ENCODE assay signal across 18 cellular contexts in the genomic region with DNA sequence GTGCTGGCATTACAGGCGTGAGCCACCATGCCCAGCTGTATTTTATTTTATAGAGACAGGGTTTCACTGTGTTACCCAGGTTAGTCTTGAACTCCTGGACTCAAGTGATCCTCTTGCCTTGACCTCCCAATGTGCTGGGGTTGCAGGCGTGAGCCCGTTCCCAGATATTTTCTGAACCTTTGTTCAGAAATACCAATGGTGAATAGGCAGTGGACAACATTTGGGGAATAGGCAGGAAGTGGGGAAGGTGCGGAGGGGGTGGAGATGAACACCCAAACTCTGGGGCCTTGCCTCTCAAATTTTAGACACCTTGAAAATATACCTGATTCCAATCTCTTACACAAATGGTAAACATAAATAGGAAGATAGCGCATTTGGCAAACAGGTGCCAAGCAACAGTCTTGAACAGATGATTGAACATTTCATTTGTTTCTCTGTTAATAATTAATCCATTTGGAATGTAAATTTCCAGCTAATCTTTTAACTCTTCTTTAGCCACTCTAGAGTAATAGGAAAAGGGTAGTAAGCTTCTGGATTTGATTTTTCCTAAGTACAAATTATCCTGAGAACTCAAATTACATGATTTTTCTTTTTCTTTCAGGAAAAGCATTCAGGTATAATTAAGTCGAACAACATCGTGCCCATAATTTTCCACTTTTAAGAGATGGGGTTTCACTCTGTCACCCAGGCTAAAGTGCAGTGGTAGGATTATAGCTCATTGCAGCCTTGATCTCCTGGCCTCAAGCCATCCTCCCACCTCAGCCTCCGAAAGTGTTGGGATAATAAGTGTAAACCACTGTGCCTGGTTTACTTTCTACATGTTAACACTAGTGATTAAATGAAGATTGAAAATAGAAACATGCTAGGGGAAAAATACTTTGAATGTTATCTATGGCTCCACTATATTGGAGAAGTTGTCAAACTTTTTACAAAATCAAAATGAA. TPM values are rescaled to one million over a fixed set of nuclear protein-coding genes. Genes with fewer than 3 reads are reported as not detected.
DNase-seq lines count a peak whose midpoint lies in the region; ATAC-seq, FAIRE-seq and TF ChIP-seq lines count a peak whose summit lies in the region.
"Had no signal": no experiment of that assay in that cellular context is flagged by ENCODE, and none has a peak within 500 bp of the region (broad histone marks: within the 10 kb centered on the region; RNA-seq: fewer than 3 reads in every experiment).

No MANE protein-coding gene starts in this region.

- no peaks in the 10 kb centered on the region for H3K4me1 Mint-ChIP-seq in activated CD4-positive, alpha-beta T cell treated with anti-CD3 and anti-CD28 coated beads for 36 hours

- no peaks in the 10 kb centered on the region for H3K9me3 Mint-ChIP-seq in activated CD4-positive, alpha-beta T cell treated with anti-CD3 and anti-CD28 coated beads for 36 hours (ENCODE audit: low read depth)

- ATAC-seq in pancreas: peak; percentile 74 to 92 (median 86)
- no peak for ATAC-seq in activated CD4-positive, alpha-beta T cell treated with anti-CD3 and anti-CD28 coated beads for 36 hours
- no peak for ATAC-seq in activated CD4-positive, CD25-positive, alpha-beta regulatory T cell treated with anti-CD3 and anti-CD28 coated beads, Interleukin-2, amount 50 U/mL, for 24 hours

- POLR2A ChIA-PET in activated CD4-positive, alpha-beta T cell treated with anti-CD3 and anti-CD28 coated beads for 36 hours (lab: Charles Lee): no interaction called here

- FAIRE-seq in pancreas (lab: Jason Lieb, UNC): no peak
- FAIRE-seq: D721Med had no signal

- H3K36me3 Mint-ChIP-seq in activated CD4-positive, alpha-beta T cell treated with anti-CD3 and anti-CD28 coated beads for 36 hours (ENCODE audit: low read depth): no peaks in the 10 kb centered on the region

- CTCF ChIA-PET in activated CD4-positive, alpha-beta T cell treated with anti-CD3 and anti-CD28 coated beads for 36 hours (lab: Charles Lee): interaction anchor here (1.1 kb wide), 1 partner anchor 42 kb away, joined by 3 read pairs; no protein-coding TSS in a partner anchor

- no peaks in the 10 kb centered on the region for H3K27me3 ChIP-seq in pancreas
- H3K27me3 ChIP-seq: SJSA1 had no signal

- peaks cover 0 to 14% (median 9%) of the 10 kb centered on the region in 3 donors for H3K4me1 ChIP-seq in pancreas
- H3K4me1 ChIP-seq: SJSA1 had no signal

- WGBS in pancreas, 2 donors: 29% methylated on average over 8 of the region's 8 CpGs

- H3K27ac Mint-ChIP-seq in activated CD4-positive, alpha-beta T cell treated with anti-CD3 and anti-CD28 coated beads for 36 hours: no peak overlapping the region
- H3K27ac Mint-ChIP-seq: HFFc6 had no signal

- H3K4me3 Mint-ChIP-seq in activated CD4-positive, alpha-beta T cell treated with anti-CD3 and anti-CD28 coated beads for 36 hours: no peak overlapping the region
- H3K4me3 Mint-ChIP-seq: HFFc6 had no signal

- H3K27me3 Mint-ChIP-seq in activated CD4-positive, alpha-beta T cell treated with anti-CD3 and anti-CD28 coated beads for 36 hours: no peaks in the 10 kb centered on the region

- H3K9me3 ChIP-seq in pancreas: no peaks in the 10 kb centered on the region
- H3K9me3 ChIP-seq: SJSA1 had no signal

- H3K36me3 ChIP-seq in pancreas: no peaks in the 10 kb centered on the region
- H3K36me3 ChIP-seq: SJSA1 had no signal

- DNase-seq in COLO668 (lab: John Stamatoyannopoulos, UW; ENCODE audit: unreplicated experiment) (peak; percentile 13), NCI-H526 treated with DMSO at 0.1 percent for 48 hours (lab: John Stamatoyannopoulos, UW) (peak; percentile 38), kidney tubule cell (ENCODE audit: low spot score) (peak; percentile 46), pancreas (no peak), foreskin melanocyte (no peak)
- no peak for DNase-seq in activated CD8-positive, alpha-beta memory T cell treated with anti-CD3 and anti-CD28 coated beads, Interleukin-2, amount 50 U/mL, for 4 hours
- no peak for DNase-seq in activated CD4-positive, alpha-beta T cell treated with anti-CD3 and anti-CD28 coated beads for 36 hours
- DNase-seq: AML-193, EL, HFFc6, Karpas-422, NCI-H187 treated with DMSO at 0.1 percent for 48 hours, NCI-H2171, NCI-H510A had no signal

- H3K4me3 ChIP-seq in pancreas: no peak overlapping the region
- H3K4me3 ChIP-seq: SJSA1 had no signal

- TF ChIP-seq CTCF in pancreas (IDR thresholded peaks at IDR 0.05): no peak

- H3K27ac ChIP-seq in pancreas: peak overlapping the region in 1 of 4 donors; percentile 21
- H3K27ac ChIP-seq: RWPE1, SJSA1 had no signal

- intact Hi-C loops in pancreas (cut with DNase I): no loop called here
- intact Hi-C loops in activated CD4-positive, alpha-beta T cell treated with anti-CD3 and anti-CD28 coated beads for 36 hours (cut with DNase I, micrococcal nuclease): no loop called here

RNA-seq across cellular contexts. Expression of gene RNF34, which starts 22.9 kb away (rescaled TPM):
- 10 to 100 TPM; 11.6 to 22.8 (median 14.1) TPM for total RNA-seq in pancreas
- polyA plus RNA-seq in pancreas: 10 to 100 TPM; 13.4 to 19.1 TPM
- 10 to 100 TPM; 64.2 to 75.7 TPM for total RNA-seq in activated CD4-positive, alpha-beta T cell treated with anti-CD3 and anti-CD28 coated beads for 36 hours

RNA-seq across cellular contexts. Expression of gene ANAPC5, which starts 24.8 kb away (rescaled TPM):
- total RNA-seq in pancreas: 10 to 100 TPM; 58.0 to 90.4 (median 72.7) TPM
- 100 to 1,000 TPM; 135 to 183 TPM for polyA plus RNA-seq in pancreas
- total RNA-seq in activated CD4-positive, alpha-beta T cell treated with anti-CD3 and anti-CD28 coated beads for 36 hours: 100 to 1,000 TPM; 113 to 118 TPM

Comparison
In these comparisons a context has a peak if more than half of its experiments do, and no peak if none do; other contexts are left out.
1. DNase-seq: peak in COLO668 (single experiment), NCI-H526 treated with DMSO at 0.1 percent for 48 hours (single experiment) and kidney tubule cell (single experiment); none in pancreas (0 of 6), foreskin melanocyte (single experiment), activated CD8-positive, alpha-beta memory T cell treated with anti-CD3 and anti-CD28 coated beads, Interleukin-2, amount 50 U/mL, for 4 hours (single experiment) and activated CD4-positive, alpha-beta T cell treated with anti-CD3 and anti-CD28 coated beads for 36 hours (single experiment).
2. ATAC-seq: peak in pancreas (4 of 4); none in activated CD4-positive, alpha-beta T cell treated with anti-CD3 and anti-CD28 coated beads for 36 hours (single experiment) and activated CD4-positive, CD25-positive, alpha-beta regulatory T cell treated with anti-CD3 and anti-CD28 coated beads, Interleukin-2, amount 50 U/mL, for 24 hours (0 of 2).